Comparison of ENCODE assay signal across 15 cellular contexts in genomic region chr20:20529597-20529996, GRCh38.
DNase-seq lines count a peak whose midpoint lies in the region; ATAC-seq lines count a peak whose summit lies in the region.
"Had no signal": no experiment of that assay in that cellular context is flagged by ENCODE, and none has a peak within 500 bp of the region (broad histone marks: within the 10 kb centered on the region; RNA-seq: fewer than 3 reads in every experiment).

No MANE protein-coding gene starts in this region.

- H3K9me3 Mint-ChIP-seq in activated naive CD8-positive, alpha-beta T cell treated with anti-CD3 and anti-CD28 coated beads, Interleukin-2, amount 50 U/mL, for 24 hours: no peaks in the 10 kb centered on the region
- no peaks in the 10 kb centered on the region for H3K9me3 Mint-ChIP-seq in activated naive CD8-positive, alpha-beta T cell treated with anti-CD3 and anti-CD28 coated beads for 36 hours
- H3K9me3 Mint-ChIP-seq: CD4-positive, CD25-positive, alpha-beta regulatory T cell; CD8-positive, alpha-beta T cell; GM23338; HFFc6 had no signal

- DNase-seq in DMS153 treated with DMSO at 0.1 percent for 48 hours (lab: John Stamatoyannopoulos, UW; ENCODE audit: unreplicated experiment) (peak; percentile 17), DMS153 (lab: John Stamatoyannopoulos, UW) (no peak), NCI-H510A treated with DMSO at 0.1 percent for 48 hours (lab: John Stamatoyannopoulos, UW) (peak; percentile 14), NCI-H510A (lab: John Stamatoyannopoulos, UW) (no peak)
- DNase-seq in activated naive CD8-positive, alpha-beta T cell treated with anti-CD3 and anti-CD28 coated beads, Interleukin-2, amount 50 U/mL, for 24 hours: no peak
- DNase-seq in activated naive CD8-positive, alpha-beta T cell treated with anti-CD3 and anti-CD28 coated beads for 36 hours: no peak
- DNase-seq: Caco-2; CD4-positive, CD25-positive, alpha-beta regulatory T cell; CD8-positive, alpha-beta T cell; DMS53; DMS79 treated with DMSO at 0.1 percent for 48 hours; GF-D8; HFFc6 had no signal

- peak overlapping the region; percentile 47 for H3K27ac Mint-ChIP-seq in activated naive CD8-positive, alpha-beta T cell treated with anti-CD3 and anti-CD28 coated beads, Interleukin-2, amount 50 U/mL, for 24 hours
- no peak overlapping the region for H3K27ac Mint-ChIP-seq in activated naive CD8-positive, alpha-beta T cell treated with anti-CD3 and anti-CD28 coated beads for 36 hours
- H3K27ac Mint-ChIP-seq: B cell; CD8-positive, alpha-beta T cell; GM23338; HFFc6 had no signal

- no peaks in the 10 kb centered on the region for H3K27me3 Mint-ChIP-seq in activated naive CD8-positive, alpha-beta T cell treated with anti-CD3 and anti-CD28 coated beads, Interleukin-2, amount 50 U/mL, for 24 hours
- H3K27me3 Mint-ChIP-seq in activated naive CD8-positive, alpha-beta T cell treated with anti-CD3 and anti-CD28 coated beads for 36 hours: no peaks in the 10 kb centered on the region
- H3K27me3 Mint-ChIP-seq: B cell; CD4-positive, CD25-positive, alpha-beta regulatory T cell had no signal

- peaks cover 14% of the 10 kb centered on the region for H3K36me3 Mint-ChIP-seq in activated naive CD8-positive, alpha-beta T cell treated with anti-CD3 and anti-CD28 coated beads, Interleukin-2, amount 50 U/mL, for 24 hours (ENCODE audit: low read depth)
- peaks cover 5% of the 10 kb centered on the region for H3K36me3 Mint-ChIP-seq in activated naive CD8-positive, alpha-beta T cell treated with anti-CD3 and anti-CD28 coated beads for 36 hours

- H3K4me3 Mint-ChIP-seq in activated naive CD8-positive, alpha-beta T cell treated with anti-CD3 and anti-CD28 coated beads, Interleukin-2, amount 50 U/mL, for 24 hours: no peak overlapping the region
- H3K4me3 Mint-ChIP-seq in activated naive CD8-positive, alpha-beta T cell treated with anti-CD3 and anti-CD28 coated beads for 36 hours: no peak overlapping the region
- H3K4me3 Mint-ChIP-seq: B cell; CD4-positive, CD25-positive, alpha-beta regulatory T cell; CD8-positive, alpha-beta T cell; GM23338; HFFc6 had no signal

- peaks cover 23% of the 10 kb centered on the region for H3K4me1 Mint-ChIP-seq in activated naive CD8-positive, alpha-beta T cell treated with anti-CD3 and anti-CD28 coated beads, Interleukin-2, amount 50 U/mL, for 24 hours
- H3K4me1 Mint-ChIP-seq in activated naive CD8-positive, alpha-beta T cell treated with anti-CD3 and anti-CD28 coated beads for 36 hours: no peaks in the 10 kb centered on the region
- H3K4me1 Mint-ChIP-seq: B cell had no signal

- peak; percentile 53 for ATAC-seq in activated naive CD8-positive, alpha-beta T cell treated with anti-CD3 and anti-CD28 coated beads, Interleukin-2, amount 50 U/mL, for 24 hours
- ATAC-seq: CD8-positive, alpha-beta T cell; GM23338 had no signal

Comparison
In these comparisons a context has a peak if more than half of its experiments do, and no peak if none do; other contexts are left out.
1. DNase-seq: peak in DMS153 treated with DMSO at 0.1 percent for 48 hours (single experiment) and NCI-H510A treated with DMSO at 0.1 percent for 48 hours (single experiment); none in DMS153 (single experiment), NCI-H510A (single experiment), activated naive CD8-positive, alpha-beta T cell treated with anti-CD3 and anti-CD28 coated beads, Interleukin-2, amount 50 U/mL, for 24 hours (single experiment) and activated naive CD8-positive, alpha-beta T cell treated with anti-CD3 and anti-CD28 coated beads for 36 hours (single experiment).